ENCODE assay signal across 19 cellular contexts in genomic region chr9:19117039-19117716, GRCh38. TPM values are rescaled to one million over a fixed set of nuclear protein-coding genes. Genes with fewer than 3 reads are reported as not detected.
A peak's percentile ranks its signal among the peaks of the same experiment; 100 is the strongest.
DNase-seq lines count a peak whose midpoint lies in the region; ATAC-seq and TF ChIP-seq lines count a peak whose summit lies in the region.
"Had no signal": no experiment of that assay in that cellular context is flagged by ENCODE, and none has a peak within 500 bp of the region (broad histone marks: within the 10 kb centered on the region; RNA-seq: fewer than 3 reads in every experiment).

No MANE protein-coding gene starts in this region.

- DNase-seq in activated CD8-positive, alpha-beta memory T cell treated with anti-CD3 and anti-CD28 coated beads, Interleukin-2, amount 10 ng/mL, durations not matched to agents 7 days and 5 days: no peak
- no peak for DNase-seq in activated CD8-positive, alpha-beta memory T cell treated with anti-CD3 and anti-CD28 coated beads, Interleukin-2, amount 50 U/mL, for 48 hours
- DNase-seq in HCEC 1CT (peak; percentile 68), endothelial cell (ENCODE audit: low spot score) (no peak), osteoblast (ENCODE audit: insufficient read length, low spot score, missing footprints) (peak; percentile 53), OCI-M2 (lab: John Stamatoyannopoulos, UW; ENCODE audit: unreplicated experiment) (no peak), neuronal stem cell (ENCODE audit: low spot score) (no peak), H7 (no peak)
- DNase-seq: DMS53, NCI-H146 had no signal

- H3K9me3 ChIP-seq in osteoblast (ENCODE audit: low read depth, low read length) (no peaks in the 10 kb centered on the region), neuronal stem cell (replicated peaks in 1 of 2; ENCODE audit: control insufficient read depth in 2 of 2, insufficient read depth in 1 of 2, low read depth in 1 of 2, low read length in 2 of 2) (no peaks in the 10 kb centered on the region)
- H3K9me3 ChIP-seq: A549, MG63, Peyer's patch, tibial nerve had no signal

- H3K4me3 Mint-ChIP-seq in activated CD8-positive, alpha-beta memory T cell treated with anti-CD3 and anti-CD28 coated beads, Interleukin-2, amount 10 ng/mL, durations not matched to agents 7 days and 5 days: no peak overlapping the region
- peak overlapping the region; percentile 70 for H3K4me3 Mint-ChIP-seq in endothelial cell (ENCODE audit: unreplicated experiment)
- H3K4me3 Mint-ChIP-seq: activated naive CD4-positive, alpha-beta T cell treated with anti-CD3 and anti-CD28 coated beads, Interleukin-2, amount 50 U/mL, for 24 hours; brain; memory B cell; natural killer cell treated with Interleukin-12 subunit alpha and Interleukin-12 subunit beta and Interleukin-15 and Interleukin-18, amount 100 ng/mL, for 72 hours had no signal

- H3K23ac ChIP-seq in neuronal stem cell (ENCODE audit: low read depth, low read length, poor library complexity): no peak overlapping the region

- H3K9ac ChIP-seq in neuronal stem cell (ENCODE audit: low read depth, low read length, poor library complexity): no peak overlapping the region

- H2BK15ac ChIP-seq in neuronal stem cell (ENCODE audit: low read length): no peak overlapping the region

- no peak overlapping the region for H2BK12ac ChIP-seq in neuronal stem cell (ENCODE audit: low read length)

- TF ChIP-seq CTCF in endothelial cell (IDR thresholded peaks at IDR 0.05; ENCODE audit: unreplicated experiment): no peak
- TF ChIP-seq CTCF in osteoblast (IDR thresholded peaks at IDR 0.05; ENCODE audit: extremely low read depth, low read depth, low read length): no peak

- H3K36me3 Mint-ChIP-seq in activated CD8-positive, alpha-beta memory T cell treated with anti-CD3 and anti-CD28 coated beads, Interleukin-2, amount 10 ng/mL, durations not matched to agents 7 days and 5 days: peaks cover 63% of the 10 kb centered on the region
- peaks cover 69% of the 10 kb centered on the region for H3K36me3 Mint-ChIP-seq in endothelial cell (ENCODE audit: low read depth, unreplicated experiment)

- H3K79me1 ChIP-seq in neuronal stem cell (ENCODE audit: low read depth, low read length): peaks cover 5% of the 10 kb centered on the region

- no peak overlapping the region for H4K91ac ChIP-seq in neuronal stem cell (ENCODE audit: low read depth, low read length, poor library complexity)

- no peak overlapping the region for H3K4ac ChIP-seq in neuronal stem cell (ENCODE audit: low read length)

- peak overlapping the region; percentile 28 for H3K27ac Mint-ChIP-seq in activated CD8-positive, alpha-beta memory T cell treated with anti-CD3 and anti-CD28 coated beads, Interleukin-2, amount 10 ng/mL, durations not matched to agents 7 days and 5 days
- no peak overlapping the region for H3K27ac Mint-ChIP-seq in endothelial cell (ENCODE audit: unreplicated experiment)
- H3K27ac Mint-ChIP-seq: activated naive CD4-positive, alpha-beta T cell treated with anti-CD3 and anti-CD28 coated beads, Interleukin-2, amount 50 U/mL, for 24 hours; memory B cell; natural killer cell treated with Interleukin-12 subunit alpha and Interleukin-12 subunit beta and Interleukin-15 and Interleukin-18, amount 100 ng/mL, for 72 hours had no signal

- no peaks in the 10 kb centered on the region for H4K20me1 ChIP-seq in osteoblast (ENCODE audit: insufficient read depth, low read length)

- H3K9me3 Mint-ChIP-seq in activated CD8-positive, alpha-beta memory T cell treated with anti-CD3 and anti-CD28 coated beads, Interleukin-2, amount 10 ng/mL, durations not matched to agents 7 days and 5 days (ENCODE audit: low read depth): no peaks in the 10 kb centered on the region
- H3K9me3 Mint-ChIP-seq in endothelial cell (ENCODE audit: unreplicated experiment): no peaks in the 10 kb centered on the region
- H3K9me3 Mint-ChIP-seq: activated naive CD4-positive, alpha-beta T cell treated with anti-CD3 and anti-CD28 coated beads, Interleukin-2, amount 50 U/mL, for 24 hours; memory B cell; natural killer cell treated with Interleukin-12 subunit alpha and Interleukin-12 subunit beta and Interleukin-15 and Interleukin-18, amount 100 ng/mL, for 72 hours had no signal

- WGBS in neuronal stem cell (ENCODE audit: extremely low coverage in 2 of 2, insufficient read length in 2 of 2, insufficient replicate concordance in 1 of 2), 2 donors: no CpG with 5 or more reads among the region's 5 CpGs

- no peak overlapping the region for H2BK5ac ChIP-seq in neuronal stem cell (ENCODE audit: low read length)

- H3K18ac ChIP-seq in neuronal stem cell (ENCODE audit: low read length): no peak overlapping the region

- peaks cover 3% of the 10 kb centered on the region for H3K4me1 Mint-ChIP-seq in activated CD8-positive, alpha-beta memory T cell treated with anti-CD3 and anti-CD28 coated beads, Interleukin-2, amount 10 ng/mL, durations not matched to agents 7 days and 5 days
- H3K4me1 Mint-ChIP-seq in endothelial cell (ENCODE audit: unreplicated experiment): peaks cover 6% of the 10 kb centered on the region
- H3K4me1 Mint-ChIP-seq: brain, memory B cell had no signal

- no peak overlapping the region for H2AFZ ChIP-seq in osteoblast (ENCODE audit: low read length)
- H2AFZ ChIP-seq in neuronal stem cell (ENCODE audit: low read length): no peak overlapping the region

- H2AK5ac ChIP-seq in neuronal stem cell (ENCODE audit: low read depth, low read length): no peak overlapping the region

- no peaks in the 10 kb centered on the region for H3K27me3 ChIP-seq in osteoblast (ENCODE audit: insufficient read depth, low read length)
- H3K27me3 ChIP-seq in neuronal stem cell (ENCODE audit: control insufficient read depth in 3 of 3, insufficient read depth in 3 of 3, low read depth in 1 of 3, low read length in 3 of 3): no peaks in the 10 kb centered on the region
- no peaks in the 10 kb centered on the region for H3K27me3 ChIP-seq in H7 (ENCODE audit: control insufficient read depth, insufficient read depth, low read length)
- H3K27me3 ChIP-seq: MG63, Peyer's patch, tibial nerve had no signal

- H3K79me2 ChIP-seq in osteoblast (ENCODE audit: insufficient read depth, low read length): peaks cover 10% of the 10 kb centered on the region

- H3K4me2 ChIP-seq in osteoblast (ENCODE audit: insufficient read depth, low read length) (no peak overlapping the region), neuronal stem cell (ENCODE audit: insufficient read depth, low read length, poor library complexity, severe bottlenecking) (no peak overlapping the region)
- H3K4me2 ChIP-seq: A549 had no signal

- H3K4me1 ChIP-seq in osteoblast (ENCODE audit: insufficient read depth, low read length): peaks cover 49% of the 10 kb centered on the region
- H3K4me1 ChIP-seq in neuronal stem cell (ENCODE audit: control insufficient read depth in 2 of 2, insufficient read depth in 1 of 2, low read depth in 1 of 2, low read length in 2 of 2): peaks cover 0 to 5% of the 10 kb centered on the region in 2 donors
- H3K4me1 ChIP-seq: Peyer's patch had no signal

- no peak overlapping the region for H4K8ac ChIP-seq in neuronal stem cell (ENCODE audit: low read depth, low read length)

- H3K36me3 ChIP-seq in osteoblast (ENCODE audit: insufficient read depth, low read length) (peaks cover 73% of the 10 kb centered on the region), neuronal stem cell (replicated peaks in 1 of 2; ENCODE audit: control insufficient read depth in 2 of 2, insufficient read depth in 2 of 2, low read length in 2 of 2) (peaks cover 0 to 44% of the 10 kb centered on the region in 2 donors), H7 (replicated peaks; ENCODE audit: control insufficient read depth, insufficient read depth, low read length) (peaks cover 42% of the 10 kb centered on the region)

- H3K4me3 ChIP-seq in osteoblast (ENCODE audit: insufficient read depth, low read length): no peak overlapping the region
- H3K4me3 ChIP-seq in neuronal stem cell (ENCODE audit: low read length in 2 of 2): no peak overlapping the region
- H3K4me3 ChIP-seq in H7 (ENCODE audit: insufficient read depth, low read depth, low read length): no peak overlapping the region
- H3K4me3 ChIP-seq: A549, MG63, Peyer's patch, tibial nerve had no signal

- H3K27ac ChIP-seq in osteoblast (ENCODE audit: low read depth, low read length) (peak overlapping the region; percentile 77), neuronal stem cell (replicated peaks; ENCODE audit: low read length) (no peak overlapping the region)
- H3K27ac ChIP-seq: A549, C4-2B, Peyer's patch, tibial nerve had no signal

- no peak overlapping the region for H3K14ac ChIP-seq in neuronal stem cell (ENCODE audit: low read length)

- CTCF ChIA-PET in activated CD8-positive, alpha-beta memory T cell treated with anti-CD3 and anti-CD28 coated beads, Interleukin-2, amount 10 ng/mL, durations not matched to agents 7 days and 5 days (lab: Charles Lee): no interaction called here

- no peak for ATAC-seq in activated CD8-positive, alpha-beta memory T cell treated with anti-CD3 and anti-CD28 coated beads, Interleukin-2, amount 10 ng/mL, durations not matched to agents 7 days and 5 days
- ATAC-seq: A549 had no signal

- no peak overlapping the region for H2BK120ac ChIP-seq in neuronal stem cell (ENCODE audit: low read depth, low read length)

- H3K27me3 Mint-ChIP-seq in activated CD8-positive, alpha-beta memory T cell treated with anti-CD3 and anti-CD28 coated beads, Interleukin-2, amount 10 ng/mL, durations not matched to agents 7 days and 5 days: no peaks in the 10 kb centered on the region
- no peaks in the 10 kb centered on the region for H3K27me3 Mint-ChIP-seq in endothelial cell (ENCODE audit: unreplicated experiment)
- H3K27me3 Mint-ChIP-seq: activated naive CD4-positive, alpha-beta T cell treated with anti-CD3 and anti-CD28 coated beads, Interleukin-2, amount 50 U/mL, for 24 hours; brain; memory B cell; natural killer cell treated with Interleukin-12 subunit alpha and Interleukin-12 subunit beta and Interleukin-15 and Interleukin-18, amount 100 ng/mL, for 72 hours had no signal

RNA-seq across cellular contexts. Expression of gene PLIN2, which starts 10.1 kb away (rescaled TPM):
- total RNA-seq in activated CD8-positive, alpha-beta memory T cell treated with anti-CD3 and anti-CD28 coated beads, Interleukin-2, amount 10 ng/mL, durations not matched to agents 7 days and 5 days: 10 to 100 TPM; 48.3 to 53.2 TPM
- 60.0 TPM for total RNA-seq in endothelial cell (ENCODE audit: unreplicated experiment)
- total RNA-seq in osteoblast: 113 and 143 TPM in 2 replicates
- 60.1 TPM for polyA plus RNA-seq in neuronal stem cell (2013, experiment 1 of 2)
- 58.0 TPM for polyA plus RNA-seq in neuronal stem cell (2013, experiment 2 of 2)
- total RNA-seq in H7 (2014; rRNA removed; shearing (Covaris generic)): 83.5 and 95.0 TPM in 2 replicates

RNA-seq across cellular contexts. Expression of gene HAUS6, which starts 14.5 kb away (rescaled TPM):
- total RNA-seq in activated CD8-positive, alpha-beta memory T cell treated with anti-CD3 and anti-CD28 coated beads, Interleukin-2, amount 10 ng/mL, durations not matched to agents 7 days and 5 days: 10 to 100 TPM; 30.7 to 32.7 TPM
- total RNA-seq in endothelial cell (ENCODE audit: unreplicated experiment): 19.0 TPM
- total RNA-seq in osteoblast: 14.5 and 16.2 TPM in 2 replicates
- 26.0 TPM for polyA plus RNA-seq in neuronal stem cell (2013, experiment 1 of 2)
- 26.1 TPM for polyA plus RNA-seq in neuronal stem cell (2013, experiment 2 of 2)
- 36.1 and 56.1 TPM in 2 replicates for total RNA-seq in H7 (2014; rRNA removed; shearing (Covaris generic))

Comparison
In these comparisons a context has a peak if more than half of its experiments do, and no peak if none do; other contexts are left out.
1. DNase-seq: peak in HCEC 1CT (single experiment) and osteoblast (single experiment); none in activated CD8-positive, alpha-beta memory T cell treated with anti-CD3 and anti-CD28 coated beads, Interleukin-2, amount 10 ng/mL, durations not matched to agents 7 days and 5 days (single experiment), activated CD8-positive, alpha-beta memory T cell treated with anti-CD3 and anti-CD28 coated beads, Interleukin-2, amount 50 U/mL, for 48 hours (single experiment), endothelial cell (single experiment), OCI-M2 (single experiment), neuronal stem cell (single experiment) and H7 (single experiment).